Comparison of ENCODE assay signal across 8 cellular contexts in genomic region chr9:15510789-15511575, GRCh38. TPM values are rescaled to one million over a fixed set of nuclear protein-coding genes. Genes with fewer than 3 reads are reported as not detected.
DNase-seq lines count a peak whose midpoint lies in the region; TF ChIP-seq lines count a peak whose summit lies in the region.

Gene PSIP1, minus strand, starts transcription at chr9:15510970. Its CDS starts 782 bp downstream, at chr9:15510188.

- peaks cover 63% of the 10 kb centered on the region for H3K79me2 ChIP-seq in neural progenitor cell (ENCODE audit: low read depth)

- H4K20me1 ChIP-seq in neural progenitor cell (ENCODE audit: low read depth), result peaks cover 41% of the 10 kb centered on the region

- H3K9me3 ChIP-seq in HAP-1 (no peaks in the 10 kb centered on the region), MG63 (no peaks in the 10 kb centered on the region), neural progenitor cell (ENCODE audit: low read depth) (no peaks in the 10 kb centered on the region), stomach smooth muscle (ENCODE audit: control insufficient read depth in 2 of 2, low read length in 2 of 2) (no peaks in the 10 kb centered on the region)

- H3K4me1 ChIP-seq in HAP-1, result peaks cover 16% of the 10 kb centered on the region
- peaks cover 43% of the 10 kb centered on the region for H3K4me1 ChIP-seq in neural progenitor cell
- H3K4me1 ChIP-seq in stomach smooth muscle (ENCODE audit: control insufficient read depth, insufficient read depth, low read length), result no peaks in the 10 kb centered on the region

- no peaks in the 10 kb centered on the region for H3K9me3 Mint-ChIP-seq in neural progenitor cell

- H3K4me3 Mint-ChIP-seq in neural progenitor cell, result peak within 1 kb of the TSS; percentile 94

- H2AFZ ChIP-seq in neural progenitor cell (replicated peaks), result peak within 1 kb of the TSS; percentile 98

- peaks cover 38% of the 10 kb centered on the region for H3F3A ChIP-seq in neural progenitor cell (ENCODE audit: low read depth)

- H3K27ac Mint-ChIP-seq in neural progenitor cell, result peak within 1 kb of the TSS; percentile 100

- peaks cover 4% of the 10 kb centered on the region for H3K27me3 Mint-ChIP-seq in neural progenitor cell (ENCODE audit: insufficient read depth, low read depth)

- H3K27me3 ChIP-seq in HAP-1 (ENCODE audit: low read depth) (no peaks in the 10 kb centered on the region), MG63 (no peaks in the 10 kb centered on the region), neural progenitor cell (no peaks in the 10 kb centered on the region), stomach smooth muscle (ENCODE audit: control insufficient read depth in 1 of 2, insufficient read depth in 2 of 2, low read length in 2 of 2) (no peaks in the 10 kb centered on the region)

- TF ChIP-seq CTCF in foreskin fibroblast (IDR thresholded peaks at IDR 0.05; ENCODE audit: low read depth, low read length) (no peak), neural progenitor cell (IDR thresholded peaks at IDR 0.05) (no peak)

- H3K4me3 ChIP-seq in HAP-1 (peak within 1 kb of the TSS; percentile 80), MG63 (peak within 1 kb of the TSS; percentile 92), foreskin fibroblast (ENCODE audit: low read depth in 1 of 2, low read length in 2 of 2) (peak within 1 kb of the TSS; percentile 78 to 93), neural progenitor cell (peak within 1 kb of the TSS; percentile 90), stomach smooth muscle (ENCODE audit: low read length in 2 of 2) (peak within 1 kb of the TSS; percentile 83)

- H3K4me2 ChIP-seq in neural progenitor cell, result peak within 1 kb of the TSS; percentile 94

- peaks cover 27% of the 10 kb centered on the region for H3K36me3 Mint-ChIP-seq in neural progenitor cell

- H3K36me3 ChIP-seq in HAP-1 (replicated peaks) (peaks cover 26% of the 10 kb centered on the region), MG63 (peaks cover 40% of the 10 kb centered on the region), neural progenitor cell (peaks cover 31% of the 10 kb centered on the region), stomach smooth muscle (ENCODE audit: control insufficient read depth in 2 of 2, insufficient read depth in 2 of 2, low read length in 2 of 2) (peaks cover 0 to 9% of the 10 kb centered on the region in 2 donors)

- H3K4me1 Mint-ChIP-seq in neural progenitor cell, result peaks cover 41% of the 10 kb centered on the region

- in situ Hi-C loops in G401 (cut with HindIII; ENCODE audit: low sequenced_read_pairs), result no loop called here
- in situ Hi-C loops in HAP-1 (cut with MboI; ENCODE audit: low sequenced_read_pairs), result loop anchor here (25.0 kb wide), 1 partner anchor 101 kb away; no protein-coding TSS in a partner anchor

- peak within 1 kb of the TSS; percentile 100 for H3K9ac ChIP-seq in neural progenitor cell
- H3K9ac ChIP-seq in stomach smooth muscle (ENCODE audit: low read length in 2 of 2), result peak within 1 kb of the TSS; percentile 76 to 88

- peak; percentile 92 for DNase-seq in G401 (ENCODE audit: low spot score)
- peak; percentile 86 for DNase-seq in HAP-1 (ENCODE audit: low spot score in 2 of 2)
- DNase-seq in MG63, result peak; percentile 100
- peak; percentile 67 for DNase-seq in SHP77 treated with DMSO at 0.1 percent for 48 hours (lab: John Stamatoyannopoulos, UW)
- peak; percentile 73 for DNase-seq in activated gamma-delta T cell (lab: John Stamatoyannopoulos, UW)
- DNase-seq in foreskin fibroblast, result peak; percentile 74 to 91
- peak; percentile 94 for DNase-seq in neural progenitor cell (ENCODE audit: low spot score)

- H3K27ac ChIP-seq in neural progenitor cell (peak within 1 kb of the TSS; percentile 100), stomach smooth muscle (ENCODE audit: low read length) (peak within 1 kb of the TSS; percentile 91)

RNA-seq across cellular contexts. Expression of gene PSIP1, which starts in this region (rescaled TPM):
- total RNA-seq in G401 (2014; rRNA removed; shearing (Covaris generic)), result 53.0 and 87.4 TPM in 2 replicates
- total RNA-seq in MG63 (2014; rRNA removed; shearing (Covaris generic); ENCODE audit: low replicate concordance), result 347 and 505 TPM in 2 replicates
- total RNA-seq in neural progenitor cell (ENCODE audit: low replicate concordance), result 242 and 402 TPM in 2 replicates

Comparison
In these comparisons a context has a peak if more than half of its experiments do, and no peak if none do; other contexts are left out.
1. Peak in every context shown above with its lines: DNase-seq, H3K4me3 ChIP-seq and H3K27ac ChIP-seq.